Comparison of ENCODE assay signal across 14 cellular contexts in genomic region chr10:97888134-97888533, GRCh38.
"Had no signal": no experiment of that assay in that cellular context is flagged by ENCODE, and none has a peak within 500 bp of the region (broad histone marks: within the 10 kb centered on the region; RNA-seq: fewer than 3 reads in every experiment).

No MANE protein-coding gene starts in this region.

- H3K4me2 ChIP-seq: neural progenitor cell had no signal

- H3K36me3 ChIP-seq: cardiac muscle cell, neural progenitor cell, suprapubic skin had no signal

- H3K27me3 ChIP-seq: cardiac muscle cell, hepatocyte, neural progenitor cell, suprapubic skin had no signal

- H3K79me2 ChIP-seq: hepatocyte had no signal

- H3K9me3 ChIP-seq: mucosa of descending colon, psoas muscle, suprapubic skin had no signal

- H3K4me3 ChIP-seq: cardiac muscle cell, hepatocyte, mucosa of descending colon, neural progenitor cell, psoas muscle, skin epidermis, suprapubic skin had no signal

- H3K27ac ChIP-seq: cardiac muscle cell, hepatocyte, neural progenitor cell, psoas muscle, suprapubic skin had no signal

- DNase-seq: activated T-cell treated with anti-CD3 and anti-CD28 coated beads for 4 hours; effector memory CD8-positive, alpha-beta T cell; left cardiac atrium; naive thymus-derived CD4-positive, alpha-beta T cell; psoas muscle; right cardiac atrium; stimulated activated CD4-positive, alpha-beta T cell treated with anti-CD3 and anti-CD28 coated beads, Interleukin-2, amount 100 ng/mL, for 48 hours had no signal

- ATAC-seq: effector memory CD8-positive, alpha-beta T cell; naive thymus-derived CD4-positive, alpha-beta T cell; right cardiac atrium; stimulated activated naive CD8-positive, alpha-beta T cell treated with anti-CD3 and anti-CD28 coated beads, Interleukin-15, amount 100 ng/mL, for 72 hours had no signal

- H3K4me1 ChIP-seq: psoas muscle had no signal

- H2AFZ ChIP-seq: hepatocyte, neural progenitor cell had no signal

- H3K9ac ChIP-seq: neural progenitor cell had no signal
